8 cellular contexts compared by ENCODE assay signal in genomic region chr3:157128771-157129671, GRCh38. TPM values are rescaled to one million over a fixed set of nuclear protein-coding genes. Genes with fewer than 3 reads are reported as not detected.
A peak's percentile ranks its signal among the peaks of the same experiment; 100 is the strongest.
DNase-seq lines count a peak whose midpoint lies in the region; ATAC-seq and TF ChIP-seq lines count a peak whose summit lies in the region.

No MANE protein-coding gene starts in this region.

- H3K4ac ChIP-seq in mesendoderm (ENCODE audit: low read depth, low read length), result peak overlapping the region; percentile 94

- no CpG with 5 or more reads among the region's 14 CpGs for WGBS in mesendoderm (ENCODE audit: extremely low coverage, insufficient coverage, low lambda C conversion rate)

- H3K27ac ChIP-seq in RWPE1 (peak overlapping the region; percentile 90), mesendoderm (ENCODE audit: low read depth, low read length) (no peak overlapping the region), upper lobe of right lung (peak overlapping the region; percentile 82)

- H3K9ac ChIP-seq in mesendoderm (ENCODE audit: low read length), result no peak overlapping the region

- H3K27me3 ChIP-seq in mesendoderm (ENCODE audit: insufficient read depth, low read length, poor library complexity) (no peaks in the 10 kb centered on the region), upper lobe of right lung (no peaks in the 10 kb centered on the region)

- no peak overlapping the region for H3K4me3 ChIP-seq in cardiac fibroblast (replicated peaks in 1 of 2; ENCODE audit: low read depth in 2 of 2, low read length in 2 of 2)
- no peak overlapping the region for H3K4me3 ChIP-seq in mesendoderm (ENCODE audit: low read length)
- H3K4me3 ChIP-seq in upper lobe of right lung, result no peak overlapping the region

- H3K79me1 ChIP-seq in mesendoderm (ENCODE audit: low read length), result no peaks in the 10 kb centered on the region

- POLR2A ChIA-PET in RWPE1 (lab: Yijun Ruan, JAX; ENCODE audit: low non-redundant PET), result interaction anchor here (0.9 to 1.1 kb wide), 2 partner anchors 40 to 46 kb away, joined by 3 to 4 read pairs; no protein-coding TSS in a partner anchor

- H3K56ac ChIP-seq in mesendoderm (ENCODE audit: low read length), result peak overlapping the region; percentile 71

- no peak overlapping the region for H3K23ac ChIP-seq in mesendoderm (ENCODE audit: low read length)

- H2BK15ac ChIP-seq in mesendoderm (replicated peaks; ENCODE audit: low read depth), result peak overlapping the region; percentile 39

- TF ChIP-seq CTCF in RWPE1 (conservative IDR thresholded peaks at IDR 0.05; ENCODE audit: low read depth), result no peak
- no peak for TF ChIP-seq CTCF in cardiac fibroblast (IDR thresholded peaks at IDR 0.05; ENCODE audit: low read depth, low read length)
- TF ChIP-seq CTCF in upper lobe of right lung (IDR thresholded peaks at IDR 0.05), result no peak

- CTCF ChIA-PET in RWPE1 (lab: Yijun Ruan, JAX), result interaction anchor here (0.6 to 3.0 kb wide), 2 partner anchors 8 to 41 kb away, joined by 3 to 18 read pairs; no protein-coding TSS in a partner anchor

- peak overlapping the region; percentile 51 for H2BK5ac ChIP-seq in mesendoderm (ENCODE audit: low read length)

- H3K36me3 ChIP-seq in mesendoderm (ENCODE audit: control insufficient read depth, insufficient read depth, low read length) (no peaks in the 10 kb centered on the region), upper lobe of right lung (no peaks in the 10 kb centered on the region)

- no peak overlapping the region for H3K4me2 ChIP-seq in mesendoderm (ENCODE audit: low read length)

- H2AK5ac ChIP-seq in mesendoderm (ENCODE audit: low read length), result no peak overlapping the region

- H3K79me2 ChIP-seq in mesendoderm (ENCODE audit: control insufficient read depth, insufficient read depth, low read length), result no peaks in the 10 kb centered on the region

- peak overlapping the region; percentile 18 for H4K5ac ChIP-seq in mesendoderm (ENCODE audit: low read length)

- ATAC-seq in GM21619 (IDR thresholded peaks at IDR 0.05; ENCODE audit: unreplicated experiment) (peak; percentile 23), upper lobe of right lung (no peak)

- H3K4me1 ChIP-seq in mesendoderm (ENCODE audit: control insufficient read depth, low read depth, low read length), result peaks cover 10% of the 10 kb centered on the region
- H3K4me1 ChIP-seq in upper lobe of right lung, result peaks cover 42% of the 10 kb centered on the region

- peak; percentile 63 for DNase-seq in ACHN
- no peak for DNase-seq in RWPE1 (ENCODE audit: low spot score)
- DNase-seq in cardiac fibroblast (ENCODE audit: low read depth in 2 of 2), result peak; percentile 60 to 79
- peak; percentile 77 for DNase-seq in mesendoderm
- DNase-seq in upper lobe of right lung, result no peak
- DNase-seq in ecto neural progenitor cell (ENCODE audit: low spot score), result no peak
- no peak for DNase-seq in NCI-H1694 (lab: John Stamatoyannopoulos, UW)

- H4K8ac ChIP-seq in mesendoderm (ENCODE audit: low read depth, low read length), result no peak overlapping the region

- intact Hi-C loops in upper lobe of right lung (cut with DNase I), result no loop called here

- peak overlapping the region; percentile 9 for H3K18ac ChIP-seq in mesendoderm (ENCODE audit: low read length)

- peak overlapping the region; percentile 7 for H2BK120ac ChIP-seq in mesendoderm (ENCODE audit: low read depth, low read length)

- no peaks in the 10 kb centered on the region for H3K9me3 ChIP-seq in upper lobe of right lung

- in situ Hi-C loops in ACHN (cut with HindIII; ENCODE audit: low pct_ligation_motif_present, low pct_unique_long_range_greater_than_20kb, low sequenced_read_pairs), result no loop called here

RNA-seq across cellular contexts. Expression of gene CCNL1, which starts 30.9 kb away (rescaled TPM):
- polyA plus RNA-seq in mesendoderm (2013, experiment 1 of 2), result 49.8 TPM
- 46.0 TPM for polyA plus RNA-seq in mesendoderm (2013, experiment 2 of 2)
- 140 TPM for total RNA-seq in upper lobe of right lung

Comparison
In these comparisons a context has a peak if more than half of its experiments do, and no peak if none do; other contexts are left out.
1. DNase-seq: peak in ACHN (single experiment), cardiac fibroblast (2 of 2) and mesendoderm (single experiment); none in RWPE1 (single experiment), upper lobe of right lung (single experiment), ecto neural progenitor cell (single experiment) and NCI-H1694 (single experiment).